ENCODE assay signal across 8 cellular contexts in the genomic region with DNA sequence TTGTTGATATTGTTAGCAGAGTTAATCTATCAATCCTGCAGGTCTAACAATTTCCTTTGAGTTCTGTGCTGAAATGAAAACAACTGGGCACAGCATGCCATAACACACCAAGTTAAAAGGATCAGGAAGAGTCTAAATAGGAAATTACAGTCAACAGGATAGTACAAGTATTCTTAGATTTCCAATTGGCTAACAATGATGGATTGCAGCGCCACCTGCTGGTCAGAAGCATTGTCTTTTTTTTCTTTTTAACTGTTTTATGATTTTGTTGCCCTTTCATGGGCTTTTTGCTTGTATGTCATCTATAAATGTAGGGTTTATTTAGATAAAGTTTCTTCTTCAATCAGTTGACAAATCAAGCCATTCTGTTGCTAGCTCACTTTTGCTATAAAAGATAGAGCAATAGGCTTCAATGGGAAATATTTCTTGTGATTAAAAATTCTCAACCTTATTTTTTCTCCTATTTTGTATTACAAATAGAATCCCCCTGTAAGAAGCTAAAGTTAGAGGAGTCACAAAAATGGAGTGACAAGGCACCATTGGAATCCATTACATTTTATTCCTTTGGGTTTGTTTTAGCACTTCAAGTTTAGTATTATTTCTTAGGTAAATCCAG. TPM values are rescaled to one million over a fixed set of nuclear protein-coding genes. Genes with fewer than 3 reads are reported as not detected.
DNase-seq lines count a peak whose midpoint lies in the region; FAIRE-seq and TF ChIP-seq lines count a peak whose summit lies in the region.

No MANE protein-coding gene starts in this region.

- in situ Hi-C loops in ACHN (cut with HindIII; ENCODE audit: low pct_ligation_motif_present, low pct_unique_long_range_greater_than_20kb, low sequenced_read_pairs), result no loop called here

- TF ChIP-seq CTCF in GM12873 (IDR thresholded peaks at IDR 0.05; ENCODE audit: insufficient read depth, low read depth, low read length, missing control alignments), result peak; percentile 76

- peak; percentile 62 for DNase-seq in ACHN
- DNase-seq in NCI-H1092 treated with DMSO at 0.1 percent for 48 hours (lab: John Stamatoyannopoulos, UW), result peak; percentile 24
- peak; percentile 59 for DNase-seq in cerebellar cortex (ENCODE audit: low spot score)
- DNase-seq in lung microvascular endothelial cell (ENCODE audit: low read depth in 2 of 2), result peak; percentile 61 to 70
- peak; percentile 47 for DNase-seq in stimulated activated CD8-positive, alpha-beta memory T cell treated with anti-CD3 and anti-CD28 coated beads, Interleukin-7, amount 100 ng/mL, for 24 hours (ENCODE audit: low read depth)
- DNase-seq in amniotic stem cell (lab: John Stamatoyannopoulos, UW), result no peak

- peak; percentile 74 for FAIRE-seq in TTC549 (lab: Jason Lieb, UNC)

RNA-seq across cellular contexts. Expression of gene RPRM, which starts 40.8 kb away (rescaled TPM):
- not detected in 2 replicates for total RNA-seq in lung microvascular endothelial cell
